ENCODE assay signal across 35 cellular contexts in genomic region chr18:30765247-30765646, GRCh38.
"Had no signal": no experiment of that assay in that cellular context is flagged by ENCODE, and none has a peak within 500 bp of the region (broad histone marks: within the 10 kb centered on the region; RNA-seq: fewer than 3 reads in every experiment).

No MANE protein-coding gene starts in this region.

- H3K4me1 Mint-ChIP-seq: activated CD4-positive, alpha-beta T cell treated with anti-CD3 and anti-CD28 coated beads for 36 hours; activated CD4-positive, alpha-beta T cell treated with anti-CD3 and anti-CD28 coated beads, Interleukin-2, amount 10 ng/mL, durations not matched to agents 24 days and 14 days; activated CD8-positive, alpha-beta memory T cell treated with anti-CD3 and anti-CD28 coated beads, Interleukin-2, amount 10 ng/mL, durations not matched to agents 7 days and 5 days; activated naive CD4-positive, alpha-beta T cell treated with anti-CD3 and anti-CD28 coated beads, Interleukin-2, amount 50 U/mL, for 24 hours; activated naive CD8-positive, alpha-beta T cell treated with anti-CD3 and anti-CD28 coated beads for 36 hours; activated naive CD8-positive, alpha-beta T cell treated with anti-CD3 and anti-CD28 coated beads, Interleukin-2, amount 50 U/mL, for 24 hours; T-helper 17 cell had no signal

- H3K27me3 ChIP-seq: adrenal gland, body of pancreas, cardiac muscle cell, colonic mucosa, esophagus squamous epithelium, gastroesophageal sphincter had no signal

- H3K27ac Mint-ChIP-seq: activated CD4-positive, alpha-beta memory T cell treated with anti-CD3 and anti-CD28 coated beads for 36 hours; activated CD4-positive, alpha-beta T cell treated with anti-CD3 and anti-CD28 coated beads for 36 hours; activated CD4-positive, alpha-beta T cell treated with anti-CD3 and anti-CD28 coated beads, Interleukin-2, amount 10 ng/mL, durations not matched to agents 24 days and 14 days; activated CD8-positive, alpha-beta memory T cell treated with anti-CD3 and anti-CD28 coated beads, Interleukin-2, amount 10 ng/mL, durations not matched to agents 7 days and 5 days; activated CD8-positive, alpha-beta T cell treated with anti-CD3 and anti-CD28 coated beads, Interleukin-2, amount 10 ng/mL, durations not matched to agents 7 days and 5 days; activated naive CD4-positive, alpha-beta T cell treated with anti-CD3 and anti-CD28 coated beads for 36 hours; activated naive CD4-positive, alpha-beta T cell treated with anti-CD3 and anti-CD28 coated beads, Interleukin-2, amount 50 U/mL, for 24 hours; activated naive CD8-positive, alpha-beta T cell treated with anti-CD3 and anti-CD28 coated beads for 36 hours; activated naive CD8-positive, alpha-beta T cell treated with anti-CD3 and anti-CD28 coated beads, Interleukin-2, amount 50 U/mL, for 24 hours; activated T-helper 1 cell treated with anti-CD3 and anti-CD28 coated beads, Interleukin-12 subunit alpha, Interleukin-12 subunit beta, Interleukin-2, Interleukin-4 antibody, amounts not matched to agents 30 ng/mL and 10 ng/mL and 1 ng/mL, durations not matched to agents 14 hours and 24 hours and 36 hours; activated T-helper 2 cell treated with anti-CD3 and anti-CD28 coated beads, Interferon-gamma antibody, Interleukin-2, Interleukin-4, amounts not matched to agents 10 μg/mL and 5 μg/mL and 100 μg/mL, durations not matched to agents 14 hours and 24 hours and 36 hours; T-helper 17 cell; T-helper 2 cell treated with Interferon-gamma antibody and Interleukin-4, amounts not matched to agents 5 μg/mL and 100 μg/mL, for 36 hours had no signal

- H3K4me1 ChIP-seq: adrenal gland, colonic mucosa, esophagus squamous epithelium had no signal

- H3K36me3 ChIP-seq: adrenal gland, cardiac muscle cell, colonic mucosa, esophagus squamous epithelium, gastroesophageal sphincter, WERI-Rb-1 had no signal

- H3K27me3 Mint-ChIP-seq: activated CD4-positive, alpha-beta memory T cell treated with anti-CD3 and anti-CD28 coated beads for 36 hours; activated CD4-positive, alpha-beta T cell treated with anti-CD3 and anti-CD28 coated beads for 36 hours; activated CD4-positive, alpha-beta T cell treated with anti-CD3 and anti-CD28 coated beads, Interleukin-2, amount 10 ng/mL, durations not matched to agents 24 days and 14 days; activated CD8-positive, alpha-beta memory T cell treated with anti-CD3 and anti-CD28 coated beads, Interleukin-2, amount 10 ng/mL, durations not matched to agents 7 days and 5 days; activated naive CD4-positive, alpha-beta T cell treated with anti-CD3 and anti-CD28 coated beads, Interleukin-2, amount 50 U/mL, for 24 hours; activated naive CD8-positive, alpha-beta T cell treated with anti-CD3 and anti-CD28 coated beads for 36 hours; activated naive CD8-positive, alpha-beta T cell treated with anti-CD3 and anti-CD28 coated beads, Interleukin-2, amount 50 U/mL, for 24 hours; T-helper 17 cell had no signal

- H3K36me3 Mint-ChIP-seq: activated CD4-positive, alpha-beta memory T cell treated with anti-CD3 and anti-CD28 coated beads for 36 hours; activated CD8-positive, alpha-beta memory T cell treated with anti-CD3 and anti-CD28 coated beads, Interleukin-2, amount 10 ng/mL, durations not matched to agents 7 days and 5 days; activated naive CD4-positive, alpha-beta T cell treated with anti-CD3 and anti-CD28 coated beads, Interleukin-2, amount 50 U/mL, for 24 hours; activated naive CD8-positive, alpha-beta T cell treated with anti-CD3 and anti-CD28 coated beads for 36 hours had no signal

- ATAC-seq: activated CD4-positive, alpha-beta T cell treated with anti-CD3 and anti-CD28 coated beads for 36 hours; activated CD8-positive, alpha-beta memory T cell treated with anti-CD3 and anti-CD28 coated beads, Interleukin-2, amount 10 ng/mL, durations not matched to agents 7 days and 5 days; activated CD8-positive, alpha-beta T cell treated with anti-CD3 and anti-CD28 coated beads, Interleukin-2, amount 10 ng/mL, durations not matched to agents 7 days and 5 days; activated naive CD8-positive, alpha-beta T cell treated with anti-CD3 and anti-CD28 coated beads, Interleukin-2, amount 50 U/mL, for 24 hours; body of pancreas; gastroesophageal sphincter; T-helper 17 cell had no signal

- H3K9me3 Mint-ChIP-seq: activated CD4-positive, alpha-beta T cell treated with anti-CD3 and anti-CD28 coated beads, Interleukin-2, amount 10 ng/mL, durations not matched to agents 24 days and 14 days; activated naive CD8-positive, alpha-beta T cell treated with anti-CD3 and anti-CD28 coated beads for 36 hours had no signal

- H3K4me3 Mint-ChIP-seq: activated CD4-positive, alpha-beta memory T cell treated with anti-CD3 and anti-CD28 coated beads for 36 hours; activated CD4-positive, alpha-beta T cell treated with anti-CD3 and anti-CD28 coated beads for 36 hours; activated CD4-positive, alpha-beta T cell treated with anti-CD3 and anti-CD28 coated beads, Interleukin-2, amount 10 ng/mL, durations not matched to agents 24 days and 14 days; activated CD8-positive, alpha-beta memory T cell treated with anti-CD3 and anti-CD28 coated beads, Interleukin-2, amount 10 ng/mL, durations not matched to agents 7 days and 5 days; activated CD8-positive, alpha-beta T cell treated with anti-CD3 and anti-CD28 coated beads, Interleukin-2, amount 10 ng/mL, durations not matched to agents 7 days and 5 days; activated naive CD4-positive, alpha-beta T cell treated with anti-CD3 and anti-CD28 coated beads for 36 hours; activated naive CD4-positive, alpha-beta T cell treated with anti-CD3 and anti-CD28 coated beads, Interleukin-2, amount 50 U/mL, for 24 hours; activated naive CD8-positive, alpha-beta T cell treated with anti-CD3 and anti-CD28 coated beads for 36 hours; activated naive CD8-positive, alpha-beta T cell treated with anti-CD3 and anti-CD28 coated beads, Interleukin-2, amount 50 U/mL, for 24 hours; activated T-helper 1 cell treated with anti-CD3 and anti-CD28 coated beads, Interleukin-12 subunit alpha, Interleukin-12 subunit beta, Interleukin-2, Interleukin-4 antibody, amounts not matched to agents 30 ng/mL and 10 ng/mL and 1 ng/mL, durations not matched to agents 14 hours and 24 hours and 36 hours; T-helper 17 cell; T-helper 2 cell treated with Interferon-gamma antibody and Interleukin-4, amounts not matched to agents 5 μg/mL and 100 μg/mL, for 36 hours had no signal

- H3K4me3 ChIP-seq: adrenal gland, body of pancreas, cardiac muscle cell, colonic mucosa, esophagus squamous epithelium, gastroesophageal sphincter had no signal

- H3K9me3 ChIP-seq: adrenal gland, body of pancreas, colonic mucosa, esophagus squamous epithelium, gastroesophageal sphincter had no signal

- H3K27ac ChIP-seq: adrenal gland, body of pancreas, cardiac muscle cell, colonic mucosa, epithelial cell of prostate, esophagus squamous epithelium, gastroesophageal sphincter, WERI-Rb-1 had no signal

- DNase-seq: activated CD4-positive, alpha-beta memory T cell treated with anti-CD3 and anti-CD28 coated beads for 36 hours; activated CD4-positive, alpha-beta T cell treated with anti-CD3 and anti-CD28 coated beads for 36 hours; activated CD4-positive, alpha-beta T cell treated with anti-CD3 and anti-CD28 coated beads, Interleukin-2, amount 10 ng/mL, durations not matched to agents 24 days and 14 days; activated CD4-positive, CD25-positive, alpha-beta regulatory T cell; activated CD4-positive, CD25-positive, alpha-beta regulatory T cell treated with anti-CD3 and anti-CD28 coated beads, Interleukin-2, amount 50 U/mL, for 72 hours; activated CD8-positive, alpha-beta memory T cell treated with anti-CD3 and anti-CD28 coated beads, Interleukin-2, amount 10 ng/mL, durations not matched to agents 7 days and 5 days; activated CD8-positive, alpha-beta memory T cell treated with anti-CD3 and anti-CD28 coated beads, Interleukin-2, amount 50 U/mL, for 4 hours; activated CD8-positive, alpha-beta T cell treated with anti-CD3 and anti-CD28 coated beads, Interleukin-2, amount 10 ng/mL, durations not matched to agents 7 days and 5 days; activated effector memory CD4-positive, alpha-beta T cell treated with anti-CD3 and anti-CD28 coated beads, Interleukin-2, amount 50 U/mL, for 16 hours; activated naive CD4-positive, alpha-beta T cell treated with anti-CD3 and anti-CD28 coated beads for 36 hours; activated naive CD8-positive, alpha-beta T cell treated with anti-CD3 and anti-CD28 coated beads for 36 hours; activated naive CD8-positive, alpha-beta T cell treated with anti-CD3 and anti-CD28 coated beads, Interleukin-2, amount 50 U/mL, for 24 hours; activated T-cell treated with anti-CD3 and anti-CD28 coated beads, Interleukin-2, amount 50 U/mL, for 1 hour; activated T-cell treated with anti-CD3 and anti-CD28 coated beads, Interleukin-2, amount 50 U/mL, for 48 hours; adrenal gland; amygdala; aorta; body of pancreas; central memory CD4-positive, alpha-beta T cell; cerebellar nuclear complex; colonic mucosa; effector CD8-positive, alpha-beta T cell; esophagus squamous epithelium; foreskin melanocyte; T-helper 1 cell; T-helper 17 cell; T1000; WERI-Rb-1 had no signal
